ENCODE assay signal across 3 cellular contexts in the genomic region with DNA sequence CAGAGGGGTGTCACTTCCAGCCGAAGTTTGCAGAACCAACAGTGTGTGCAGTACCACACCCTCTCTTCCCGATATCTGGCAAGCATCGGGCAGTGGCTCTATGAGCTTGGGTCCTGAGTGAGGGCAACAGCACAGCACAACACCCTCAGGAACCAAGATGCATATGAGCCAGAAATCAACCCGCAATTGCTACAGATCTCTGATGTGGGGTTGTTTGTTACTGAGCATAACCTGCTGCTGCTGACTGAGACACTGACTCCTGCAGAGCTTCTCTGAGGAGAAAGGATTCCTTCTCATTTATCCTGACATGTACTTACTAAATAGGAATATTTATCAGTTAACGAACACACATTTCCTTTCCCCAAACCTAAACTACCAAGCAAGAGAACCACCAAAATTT.
"Had no signal": no experiment of that assay in that cellular context is flagged by ENCODE, and none has a peak within 500 bp of the region (broad histone marks: within the 10 kb centered on the region; RNA-seq: fewer than 3 reads in every experiment).

No MANE protein-coding gene starts in this region.

- FAIRE-seq: H54 had no signal

- H3K27ac ChIP-seq: HL-60 had no signal

- H3K4me3 ChIP-seq: GM23338 had no signal

- H3K4me2 ChIP-seq: GM23338 had no signal
